9 cellular contexts compared by ENCODE assay signal in genomic region chr4:185562531-185562930, GRCh38. TPM values are rescaled to one million over a fixed set of nuclear protein-coding genes. Genes with fewer than 3 reads are reported as not detected.
"Had no signal": no experiment of that assay in that cellular context is flagged by ENCODE, and none has a peak within 500 bp of the region (broad histone marks: within the 10 kb centered on the region; RNA-seq: fewer than 3 reads in every experiment).

No MANE protein-coding gene starts in this region.

- H3K4me3 ChIP-seq: GM23338, K562 had no signal

- H2AFZ ChIP-seq: GM23338 had no signal

- DNase-seq: H9, HCEC 1CT, IMR-90, KG1 had no signal

- H3K27ac ChIP-seq: HL-60 had no signal

- ATAC-seq: GM23338, K562 had no signal

- H3K4me2 ChIP-seq: GM23338 had no signal

- FAIRE-seq: H1, H54, K562 had no signal

RNA-seq across cellular contexts. Expression of gene PDLIM3, which starts 27.2 kb away (rescaled TPM):
- total RNA-seq: K562 had no signal
